In the genomic region with DNA sequence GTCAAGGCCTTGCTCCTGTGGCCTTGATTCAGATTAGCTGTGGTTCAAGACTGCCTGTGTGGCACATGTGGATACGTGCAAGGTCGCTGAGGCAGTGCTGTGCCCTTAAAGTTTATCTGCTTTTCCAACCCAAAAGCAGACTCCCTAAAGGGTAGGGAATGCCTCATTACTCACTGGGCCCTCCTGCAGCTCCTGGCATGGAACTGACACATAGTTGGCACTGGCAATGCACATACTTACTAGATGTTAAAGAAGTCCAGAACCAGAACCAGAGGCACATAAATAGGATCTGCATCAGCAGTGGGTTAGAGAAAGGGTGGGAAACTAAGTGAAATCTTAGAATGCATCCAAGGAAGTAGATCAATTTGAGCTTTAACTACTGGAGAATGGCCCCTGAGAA, we compare ENCODE assay signal across 1 cellular context.
TF ChIP-seq lines count a peak whose summit lies in the region.

No MANE protein-coding gene starts in this region.

TF ChIP-seq in SK-N-SH, 30 proteins besides CTCF, POLR2A, EP300 and RAD21 (continued from another document):
- peak; percentile 61 for TF ChIP-seq JUND (IDR thresholded peaks at IDR 0.05)
- TF ChIP-seq NFIC (IDR thresholded peaks at IDR 0.05; ENCODE audit: borderline replicate concordance), result peak; percentile 96
- peak; percentile 28; the same call in 1 of the 2 replicates for TF ChIP-seq RXRA (IDR thresholded peaks at IDR 0.05; ENCODE audit: borderline replicate concordance, low read depth)
- TF ChIP-seq GABPA (IDR thresholded peaks at IDR 0.05; ENCODE audit: low read depth), result no peak
- no peak for TF ChIP-seq MEF2A (IDR thresholded peaks at IDR 0.05; ENCODE audit: borderline replicate concordance, low read depth)
- TF ChIP-seq SMC3 (IDR thresholded peaks at IDR 0.05; ENCODE audit: low read depth, low read length), result no peak
- TF ChIP-seq, protein P1, sequence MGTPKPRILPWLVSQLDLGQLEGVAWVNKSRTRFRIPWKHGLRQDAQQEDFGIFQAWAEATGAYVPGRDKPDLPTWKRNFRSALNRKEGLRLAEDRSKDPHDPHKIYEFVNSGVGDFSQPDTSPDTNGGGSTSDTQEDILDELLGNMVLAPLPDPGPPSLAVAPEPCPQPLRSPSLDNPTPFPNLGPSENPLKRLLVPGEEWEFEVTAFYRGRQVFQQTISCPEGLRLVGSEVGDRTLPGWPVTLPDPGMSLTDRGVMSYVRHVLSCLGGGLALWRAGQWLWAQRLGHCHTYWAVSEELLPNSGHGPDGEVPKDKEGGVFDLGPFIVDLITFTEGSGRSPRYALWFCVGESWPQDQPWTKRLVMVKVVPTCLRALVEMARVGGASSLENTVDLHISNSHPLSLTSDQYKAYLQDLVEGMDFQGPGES (IDR thresholded peaks at IDR 0.05; ENCODE audit: low read depth, low read length), result no peak
- TF ChIP-seq SIN3A (IDR thresholded peaks at IDR 0.05; ENCODE audit: borderline replicate concordance, low read depth, low read length), result no peak
- peak; percentile 22; the same call in 1 of the 2 replicates for TF ChIP-seq FOSL2 (IDR thresholded peaks at IDR 0.05; ENCODE audit: borderline replicate concordance, low read depth)
- no peak for TF ChIP-seq RFX5 (IDR thresholded peaks at IDR 0.05; ENCODE audit: low read length)
TF ChIP-seq in SK-N-SH: peak in this region for 6.
